In the genomic region with DNA sequence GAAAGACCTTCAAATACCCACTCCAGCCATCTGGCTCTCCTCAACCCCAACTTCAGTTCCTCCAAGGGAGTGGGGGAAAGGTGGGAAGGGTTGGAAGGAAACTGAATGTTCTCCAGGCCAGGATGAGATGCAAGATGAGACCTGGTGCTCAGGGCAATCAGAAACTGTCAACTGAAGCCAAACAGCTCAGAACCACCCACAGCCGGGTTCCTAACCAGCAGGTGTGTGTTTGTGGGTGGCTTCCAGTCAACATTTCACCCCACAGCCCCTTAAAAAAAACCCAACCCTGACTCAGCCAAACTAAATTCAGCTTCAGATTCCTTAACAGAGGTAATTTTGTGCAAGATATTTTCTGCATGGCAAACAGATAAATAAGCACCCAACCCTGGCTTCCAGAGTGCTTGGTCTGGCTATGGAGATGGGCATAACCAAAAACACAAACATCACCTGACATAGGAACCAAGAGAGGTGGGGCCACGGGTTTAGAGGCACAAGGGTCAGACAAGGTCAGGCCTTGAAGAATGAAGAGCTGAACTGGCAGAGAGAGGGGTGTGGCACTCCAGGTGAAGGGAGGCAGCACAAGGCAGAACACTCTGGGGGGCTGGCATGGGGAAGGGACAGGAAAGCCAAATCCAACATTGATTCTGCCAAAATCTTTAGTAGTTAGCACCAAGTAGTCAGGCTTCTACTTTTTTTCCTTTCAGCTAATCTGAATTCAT, we compare ENCODE assay signal across 1 cellular context.
TF ChIP-seq lines count a peak whose summit lies in the region.

No MANE protein-coding gene starts in this region.

TF ChIP-seq in HepG2, 621 proteins besides CTCF, POLR2A, EP300 and RAD21:
- TF ChIP-seq RFX3 (CRISPR knock-in tag; IDR thresholded peaks at IDR 0.05) (no peak), YEATS2 (CRISPR knock-in tag; IDR thresholded peaks at IDR 0.05; ENCODE audit: borderline replicate concordance) (no peak), PRDM10 (CRISPR knock-in tag; IDR thresholded peaks at IDR 0.05; ENCODE audit: low read depth) (no peak), SP4 (CRISPR knock-in tag; IDR thresholded peaks at IDR 0.05) (no peak), ZNF382 (CRISPR knock-in tag; IDR thresholded peaks at IDR 0.05; ENCODE audit: borderline replicate concordance) (no peak), PHF21A (CRISPR knock-in tag; IDR thresholded peaks at IDR 0.05) (no peak), FOXA1 (IDR thresholded peaks at IDR 0.05) (no peak), FOXA1 (CRISPR knock-in tag; IDR thresholded peaks at IDR 0.05) (no peak)
- TF ChIP-seq, protein P1, sequence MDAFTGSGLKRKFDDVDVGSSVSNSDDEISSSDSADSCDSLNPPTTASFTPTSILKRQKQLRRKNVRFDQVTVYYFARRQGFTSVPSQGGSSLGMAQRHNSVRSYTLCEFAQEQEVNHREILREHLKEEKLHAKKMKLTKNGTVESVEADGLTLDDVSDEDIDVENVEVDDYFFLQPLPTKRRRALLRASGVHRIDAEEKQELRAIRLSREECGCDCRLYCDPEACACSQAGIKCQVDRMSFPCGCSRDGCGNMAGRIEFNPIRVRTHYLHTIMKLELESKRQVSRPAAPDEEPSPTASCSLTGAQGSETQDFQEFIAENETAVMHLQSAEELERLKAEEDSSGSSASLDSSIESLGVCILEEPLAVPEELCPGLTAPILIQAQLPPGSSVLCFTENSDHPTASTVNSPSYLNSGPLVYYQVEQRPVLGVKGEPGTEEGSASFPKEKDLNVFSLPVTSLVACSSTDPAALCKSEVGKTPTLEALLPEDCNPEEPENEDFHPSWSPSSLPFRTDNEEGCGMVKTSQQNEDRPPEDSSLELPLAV (CRISPR knock-in tag; conservative IDR thresholded peaks at IDR 0.05; ENCODE audit: low read depth), result no peak
